8 cellular contexts compared by ENCODE assay signal in the genomic region with DNA sequence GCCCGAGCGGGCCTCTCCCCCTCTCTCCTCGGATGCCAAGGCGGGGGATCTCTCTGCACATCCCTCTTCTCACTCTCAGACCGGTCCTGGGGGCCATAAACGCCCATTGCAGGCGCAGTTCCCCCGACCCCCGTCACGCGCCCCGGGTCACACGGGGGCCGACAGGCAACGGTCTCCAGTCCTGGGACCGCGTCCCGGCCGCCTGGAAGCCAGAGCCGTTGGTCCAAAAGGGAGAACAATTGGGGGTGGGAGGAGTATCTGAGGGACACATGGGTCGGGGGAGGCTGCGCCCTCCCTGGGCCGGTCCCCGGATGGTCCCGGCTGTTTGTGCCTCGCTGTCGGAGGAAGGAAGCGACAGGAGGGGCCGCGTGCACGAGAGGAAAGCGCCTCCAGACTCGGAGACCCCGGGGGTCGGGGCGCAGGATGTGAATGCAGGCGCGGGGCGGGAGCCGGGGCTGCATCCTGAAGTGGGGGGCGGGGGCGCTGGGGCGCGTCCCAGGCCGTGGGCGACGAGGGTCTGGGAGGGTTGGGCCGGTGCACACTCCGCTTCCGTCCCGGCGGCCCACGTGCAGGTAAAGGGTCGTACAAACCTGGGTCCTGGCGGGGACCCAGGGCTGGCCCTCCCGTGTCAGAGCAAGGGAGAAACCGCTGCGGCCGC. TPM values are rescaled to one million over a fixed set of nuclear protein-coding genes. Genes with fewer than 3 reads are reported as not detected.
DNase-seq lines count a peak whose midpoint lies in the region; TF ChIP-seq lines count a peak whose summit lies in the region.

No MANE protein-coding gene starts in this region.

- H3K4me3 ChIP-seq in AG09309 (ENCODE audit: control insufficient read depth, low read depth, low read length): peak overlapping the region; percentile 69
- peak overlapping the region; percentile 83 for H3K4me3 ChIP-seq in HUES48 (ENCODE audit: low read depth, low read length)
- peak overlapping the region; percentile 82 to 98 (median 97) for H3K4me3 ChIP-seq in mammary epithelial cell (replicated peaks in 1 of 3; ENCODE audit: insufficient read depth in 1 of 3, low read depth in 2 of 3, low read length in 3 of 3)
- H3K4me3 ChIP-seq in mucosa of stomach (ENCODE audit: low read length): no peak overlapping the region

- BruUV-seq in mammary epithelial cell (replicated peaks; lab: Mats Ljungman, UMichigan): no TSS peak

- in situ Hi-C loops in mammary epithelial cell (cut with MboI; ENCODE audit: low sequenced_read_pairs in 2 of 2): no loop called here

- CTCF ChIA-PET in mammary epithelial cell (lab: Charles Lee; ENCODE audit: low non-redundant PET): interaction anchor here (0.7 kb wide), 1 partner anchor 1734 kb away, joined by 5 read pairs; no protein-coding TSS in a partner anchor

- DNase-seq in AG09309 (ENCODE audit: low read depth) (no peak), mammary epithelial cell (no peak), SK-N-DZ (ENCODE audit: low spot score) (no peak), C1 segment of cervical spinal cord (lab: John Stamatoyannopoulos, UW) (no peak), H4 (ENCODE audit: low spot score) (no peak), cerebellar nuclear complex (lab: John Stamatoyannopoulos, UW) (no peak)

- H3K36me3 ChIP-seq in HUES48 (ENCODE audit: control insufficient read depth, insufficient read depth, low read length) (peaks cover 4% of the 10 kb centered on the region; the same call in 1 of the 2 replicates), mammary epithelial cell (ENCODE audit: insufficient read depth, low read length) (no peaks in the 10 kb centered on the region), mucosa of stomach (ENCODE audit: control insufficient read depth, insufficient read depth, low read length) (no peaks in the 10 kb centered on the region)

- peak overlapping the region; percentile 99 for H3K4me2 ChIP-seq in mammary epithelial cell (ENCODE audit: insufficient read depth, low read depth, low read length)

- peaks cover 44% of the 10 kb centered on the region for H3K27me3 ChIP-seq in HUES48 (ENCODE audit: control insufficient read depth, insufficient read depth, low read length)
- no peaks in the 10 kb centered on the region for H3K27me3 ChIP-seq in mammary epithelial cell (ENCODE audit: insufficient read depth, low read length)
- peaks cover 41% of the 10 kb centered on the region for H3K27me3 ChIP-seq in mucosa of stomach (ENCODE audit: control insufficient read depth, insufficient read depth, low read length)

- TF ChIP-seq CTCF in AG09309 (IDR thresholded peaks at IDR 0.05; ENCODE audit: control insufficient read depth, insufficient read depth, low read depth, low read length, missing control alignments): no peak
- TF ChIP-seq CTCF in mammary epithelial cell (conservative IDR thresholded peaks at IDR 0.05 in 1 of 2, IDR thresholded peaks at IDR 0.05 in 1 of 2; ENCODE audit: extremely low read depth in 1 of 2, insufficient read depth in 1 of 2, low read depth in 1 of 2, low read length in 2 of 2): no peak

- H4K20me1 ChIP-seq in mammary epithelial cell (ENCODE audit: insufficient read depth, low read length): no peaks in the 10 kb centered on the region

- H3K4me1 ChIP-seq in HUES48 (ENCODE audit: control insufficient read depth, insufficient read depth, low read length) (peaks cover 6% of the 10 kb centered on the region; the same call in 1 of the 2 replicates), mammary epithelial cell (ENCODE audit: insufficient read depth, low read length) (peaks cover 31% of the 10 kb centered on the region), mucosa of stomach (ENCODE audit: control insufficient read depth, insufficient read depth, low read length) (peaks cover 6% of the 10 kb centered on the region)

- H3K79me2 ChIP-seq in mammary epithelial cell (ENCODE audit: insufficient read depth, low read length): peaks cover 24% of the 10 kb centered on the region

- H3K9ac ChIP-seq in HUES48 (ENCODE audit: low read depth, low read length): no peak overlapping the region
- H3K9ac ChIP-seq in mammary epithelial cell (ENCODE audit: insufficient read depth, low read length): no peak overlapping the region
- peak overlapping the region; percentile 4 for H3K9ac ChIP-seq in mucosa of stomach (ENCODE audit: low read length)

- H3K9me3 ChIP-seq in HUES48 (ENCODE audit: control insufficient read depth, insufficient read depth, low read length) (no peaks in the 10 kb centered on the region), mammary epithelial cell (replicated peaks; ENCODE audit: insufficient read depth, low read length) (no peaks in the 10 kb centered on the region), mucosa of stomach (ENCODE audit: control insufficient read depth, low read length) (no peaks in the 10 kb centered on the region)

- H3K27ac ChIP-seq in HUES48 (ENCODE audit: low read depth, low read length): no peak overlapping the region
- no peak overlapping the region for H3K27ac ChIP-seq in mammary epithelial cell (ENCODE audit: insufficient read depth, low read depth, low read length)

- 9% methylated on average over 21 of the region's 59 CpGs for WGBS in mammary epithelial cell (ENCODE audit: low coverage, missing lambda C conversion rate)

- intact Hi-C loops in mammary epithelial cell (cut with micrococcal nuclease): loop anchor here (2.0 kb wide), 1 partner anchor 13 kb away; no protein-coding TSS in a partner anchor

- dilution Hi-C loops in mammary epithelial cell (cut with HindIII; ENCODE audit: low sequenced_read_pairs): no loop called here

- H2AFZ ChIP-seq in mammary epithelial cell (ENCODE audit: low read depth, low read length): peak overlapping the region; percentile 99

RNA-seq across cellular contexts. Expression of a gene that starts 0.9 kb away (rescaled TPM):
- 10 to 100 TPM in 1 of 2 donors, 1 to 10 TPM in 1; 6.7 to 20.1 TPM for total RNA-seq in mammary epithelial cell
- polyA plus RNA-seq in mammary epithelial cell: 6.9 TPM
- 30.6 TPM for polyA minus RNA-seq in mammary epithelial cell
- polyA plus RNA-seq in SK-N-DZ (2014; cell fraction: cytosol; rRNA removed): 0.08 TPM in 1 of 2 replicates, not detected in the other
- 1.2 and 1.5 TPM in 2 replicates for polyA plus RNA-seq in SK-N-DZ (2014; cell fraction: nucleus; rRNA removed)
- total RNA-seq in H4 (2014; rRNA removed; shearing (Covaris generic)): 0.93 TPM in 1 of 2 replicates, not detected in the other

RNA-seq across cellular contexts. Expression of a gene that starts 28.8 kb away (rescaled TPM):
- total RNA-seq in mammary epithelial cell: 10 to 100 TPM; 29.2 to 68.7 TPM
- 37.5 TPM for polyA plus RNA-seq in mammary epithelial cell
- polyA minus RNA-seq in mammary epithelial cell: 19.0 TPM
- polyA plus RNA-seq in SK-N-DZ (2014; cell fraction: cytosol; rRNA removed): 87.5 and 88.9 TPM in 2 replicates
- polyA plus RNA-seq in SK-N-DZ (2014; cell fraction: nucleus; rRNA removed): 119 and 121 TPM in 2 replicates
- total RNA-seq in H4 (2014; rRNA removed; shearing (Covaris generic)): 55.6 and 70.1 TPM in 2 replicates

RNA-seq across cellular contexts. Expression of a gene that starts 33.6 kb away (rescaled TPM):
- total RNA-seq in mammary epithelial cell: 10 to 100 TPM; 25.2 to 59.1 TPM
- polyA plus RNA-seq in mammary epithelial cell: 35.7 TPM
- 39.0 TPM for polyA minus RNA-seq in mammary epithelial cell
- polyA plus RNA-seq in SK-N-DZ (2014; cell fraction: cytosol; rRNA removed): 47.6 and 91.3 TPM in 2 replicates
- polyA plus RNA-seq in SK-N-DZ (2014; cell fraction: nucleus; rRNA removed): 59.5 and 66.3 TPM in 2 replicates
- total RNA-seq in H4 (2014; rRNA removed; shearing (Covaris generic)): 37.1 and 46.2 TPM in 2 replicates
